In genomic region chr10:91557540-91558231, GRCh38 we compare ENCODE assay signal across 1 cellular context.
TF ChIP-seq lines count a peak whose summit lies in the region.

No MANE protein-coding gene starts in this region.

TF ChIP-seq in HepG2, 621 proteins besides CTCF, POLR2A, EP300 and RAD21 (continued from another document):
- no peak for TF ChIP-seq DDIT3 (CRISPR knock-in tag; IDR thresholded peaks at IDR 0.05)
- no peak for TF ChIP-seq ZNF768 (CRISPR knock-in tag; IDR thresholded peaks at IDR 0.05)
- no peak for TF ChIP-seq ATF3 (CRISPR knock-in tag; IDR thresholded peaks at IDR 0.05)
- no peak for TF ChIP-seq MYNN (CRISPR knock-in tag; IDR thresholded peaks at IDR 0.05; ENCODE audit: low read depth)
